Comparison of ENCODE assay signal across 9 cellular contexts in the genomic region with DNA sequence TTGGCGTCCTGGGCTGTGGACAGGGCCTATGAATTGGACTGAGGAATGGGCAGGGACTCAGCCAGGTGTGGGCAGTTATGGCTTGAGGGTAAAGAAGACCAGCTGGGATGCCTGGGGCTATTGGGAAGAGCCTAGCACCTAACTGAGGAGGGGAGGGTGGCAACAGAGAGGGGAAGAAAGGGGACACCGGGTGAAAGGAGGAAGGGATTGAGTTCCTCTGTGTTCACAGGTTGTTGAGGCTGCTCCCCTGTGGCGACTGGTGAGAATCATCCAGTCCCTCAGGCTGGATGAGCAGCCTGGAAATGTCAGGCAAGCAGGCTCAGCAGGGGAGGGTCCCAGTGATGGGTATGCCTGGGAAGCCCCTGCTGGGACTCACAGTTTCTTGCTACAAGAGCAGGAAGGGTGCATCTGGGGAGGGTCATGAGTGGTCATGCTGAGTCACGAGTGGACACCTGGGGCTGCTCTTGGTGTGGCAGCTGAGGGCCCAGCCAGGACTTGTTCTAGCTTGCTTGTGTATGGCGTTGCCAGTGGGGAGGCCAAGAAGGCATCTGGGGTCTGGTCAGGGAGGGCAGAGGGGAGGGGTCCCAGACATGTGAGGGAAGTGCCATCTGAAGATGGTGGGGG. TPM values are rescaled to one million over a fixed set of nuclear protein-coding genes. Genes with fewer than 3 reads are reported as not detected.
A peak's percentile ranks its signal among the peaks of the same experiment; 100 is the strongest.
DNase-seq lines count a peak whose midpoint lies in the region; ATAC-seq and TF ChIP-seq lines count a peak whose summit lies in the region.
"Had no signal": no experiment of that assay in that cellular context is flagged by ENCODE, and none has a peak within 500 bp of the region (broad histone marks: within the 10 kb centered on the region; RNA-seq: fewer than 3 reads in every experiment).

No MANE protein-coding gene starts in this region.

- CTCF ChIA-PET in RWPE1 (lab: Yijun Ruan, JAX), result no interaction called here

- POLR2A ChIA-PET in RWPE1 (lab: Yijun Ruan, JAX; ENCODE audit: low non-redundant PET), result no interaction called here

- no peak for TF ChIP-seq CTCF in RWPE1 (conservative IDR thresholded peaks at IDR 0.05; ENCODE audit: low read depth)
- TF ChIP-seq CTCF in fibroblast of mammary gland (conservative IDR thresholded peaks at IDR 0.05; ENCODE audit: control insufficient read depth, insufficient read depth, low read depth, low read length), result no peak
- TF ChIP-seq CTCF in thoracic aorta (IDR thresholded peaks at IDR 0.05), result no peak

- H3K27ac Mint-ChIP-seq in activated naive CD4-positive, alpha-beta T cell treated with anti-CD3 and anti-CD28 coated beads, Interleukin-2, amount 50 U/mL, for 24 hours, result peak overlapping the region; percentile 23

- H3K27ac ChIP-seq in RWPE1 (peak overlapping the region; percentile 50), thoracic aorta (no peak overlapping the region)

- peak overlapping the region; percentile 91 for H3K4me3 Mint-ChIP-seq in activated naive CD4-positive, alpha-beta T cell treated with anti-CD3 and anti-CD28 coated beads, Interleukin-2, amount 50 U/mL, for 24 hours

- no peaks in the 10 kb centered on the region for H3K27me3 Mint-ChIP-seq in activated naive CD4-positive, alpha-beta T cell treated with anti-CD3 and anti-CD28 coated beads, Interleukin-2, amount 50 U/mL, for 24 hours

- H3K4me1 Mint-ChIP-seq in activated naive CD4-positive, alpha-beta T cell treated with anti-CD3 and anti-CD28 coated beads, Interleukin-2, amount 50 U/mL, for 24 hours, result peaks cover 18% of the 10 kb centered on the region

- no peaks in the 10 kb centered on the region for H3K9me3 ChIP-seq in thoracic aorta

- no peaks in the 10 kb centered on the region for H3K36me3 Mint-ChIP-seq in activated naive CD4-positive, alpha-beta T cell treated with anti-CD3 and anti-CD28 coated beads, Interleukin-2, amount 50 U/mL, for 24 hours

- H3K4me3 ChIP-seq in fibroblast of mammary gland (ENCODE audit: control insufficient read depth, low read depth, low read length) (peak overlapping the region; percentile 2), thoracic aorta (peak overlapping the region; percentile 100)

- ATAC-seq in thoracic aorta (ENCODE audit: insufficient number of reproducible peaks, low FRiP score, low read depth) (no peak), left colon (no peak), HG03521 (IDR thresholded peaks at IDR 0.05; ENCODE audit: unreplicated experiment) (no peak)

- no peaks in the 10 kb centered on the region for H3K27me3 ChIP-seq in thoracic aorta (replicated peaks; ENCODE audit: insufficient read depth)

- peaks cover 26% of the 10 kb centered on the region for H3K36me3 ChIP-seq in thoracic aorta

- intact Hi-C loops in left colon (cut with DNase I, micrococcal nuclease), result no loop called here

- H3K4me1 ChIP-seq in thoracic aorta (ENCODE audit: control insufficient read depth in 1 of 2, low read depth in 2 of 2), result peaks cover 11 to 21% of the 10 kb centered on the region in 2 donors

- DNase-seq in activated naive CD4-positive, alpha-beta T cell treated with Interleukin-2 at 50 U/mL for 16 hours, result no peak
- DNase-seq in RWPE1 (ENCODE audit: low spot score), result no peak
- no peak for DNase-seq in fibroblast of mammary gland (ENCODE audit: low read depth)
- no peak for DNase-seq in thoracic aorta (ENCODE audit: low spot score)
- DNase-seq in KG1 (lab: John Stamatoyannopoulos, UW), result no peak
- no peak for DNase-seq in left colon
- DNase-seq: activated CD4-positive, alpha-beta T cell treated with anti-CD3 and anti-CD28 coated beads, Interleukin-2, amount 50 U/mL, for 48 hours had no signal

- no peaks in the 10 kb centered on the region for H3K9me3 Mint-ChIP-seq in activated naive CD4-positive, alpha-beta T cell treated with anti-CD3 and anti-CD28 coated beads, Interleukin-2, amount 50 U/mL, for 24 hours

RNA-seq across cellular contexts. Expression of gene ZNF324, which starts 1.4 kb away (rescaled TPM):
- 10 to 100 TPM; 19.8 to 31.7 TPM for total RNA-seq in thoracic aorta
- total RNA-seq in left colon, result 10 to 100 TPM; 11.6 to 14.0 TPM

RNA-seq across cellular contexts. Expression of gene ZNF446, which starts 7.8 kb away (rescaled TPM):
- total RNA-seq in thoracic aorta, result 10 to 100 TPM; 17.8 to 23.7 TPM
- 10 to 100 TPM in 1 of 2 donors, 1 to 10 TPM in 1; 10.0 to 11.2 TPM for total RNA-seq in left colon

RNA-seq across cellular contexts. Expression of gene ZNF324B, which starts 16.9 kb away (rescaled TPM):
- total RNA-seq in thoracic aorta (10 to 100 TPM in 1 of 2 donors, 1 to 10 TPM in 1; 6.0 to 12.0 TPM), left colon (1 to 10 TPM; 4.7 to 5.1 TPM)

RNA-seq across cellular contexts. Expression of gene ZNF132, which starts 28.4 kb away (rescaled TPM):
- 10 to 100 TPM in 1 of 2 donors, 1 to 10 TPM in 1; 3.1 to 10.2 TPM for total RNA-seq in thoracic aorta
- total RNA-seq in left colon, result 1 to 10 TPM; 3.0 to 4.6 TPM

RNA-seq across cellular contexts. Expression of gene SLC27A5, which starts 43.5 kb away (rescaled TPM):
- total RNA-seq in thoracic aorta (1 to 10 TPM; 7.1 to 8.5 TPM), left colon (1 to 10 TPM; 2.8 to 4.6 TPM)
